Comparison of ENCODE assay signal across 8 cellular contexts in genomic region chr17:32085360-32085829, GRCh38. TPM values are rescaled to one million over a fixed set of nuclear protein-coding genes. Genes with fewer than 3 reads are reported as not detected.
DNase-seq lines count a peak whose midpoint lies in the region; ATAC-seq, FAIRE-seq and TF ChIP-seq lines count a peak whose summit lies in the region.
"Not testable (repeated sequence)": the region's sequence is repeated elsewhere in the genome, so short reads cannot be mapped to it uniquely, and the experiment has no call there.

No MANE protein-coding gene starts in this region.

- not testable (repeated sequence) for H2BK12ac ChIP-seq in H9 (ENCODE audit: insufficient read length, low read depth, low read length)

- in situ Hi-C loops in HepG2 (cut with HindIII; ENCODE audit: extremely low pct_ligation_motif_present, low pct_unique_long_range_greater_than_20kb) = not testable (repeated sequence)

- H3K79me1 ChIP-seq in H9 (ENCODE audit: insufficient read depth, low read depth, low read length, poor library complexity, severe bottlenecking) = not testable (repeated sequence)

- H4K20me1 ChIP-seq in BLaER1 treated with 17β-estradiol and CSF1 and Interleukin-3, amounts not matched to agents 10 nM and 100 nM; H9 (ENCODE audit: control insufficient read depth, insufficient read depth, insufficient read length); HepG2 (ENCODE audit: insufficient read depth, low read length); neural progenitor cell (ENCODE audit: low read depth): not testable (repeated sequence)

- H2AFZ ChIP-seq in H9 (ENCODE audit: low read length); HepG2 (ENCODE audit: low read length); neural progenitor cell (replicated peaks): not testable (repeated sequence)

- not testable (repeated sequence) for H3K36me3 Mint-ChIP-seq in H9 (ENCODE audit: insufficient read depth in 1 of 3, low read depth in 3 of 3); activated naive CD4-positive, alpha-beta T cell treated with anti-CD3 and anti-CD28 coated beads for 36 hours (ENCODE audit: low read depth); endodermal cell (ENCODE audit: low read depth); neural progenitor cell; stimulated activated naive B cell treated with anti-CD40 and anti-IgM and Interleukin-4, amounts not matched to agents 10 μg/mL and 1 μg/mL and 100 μg/mL, for 72 hours

- H3K4ac ChIP-seq in H9 (ENCODE audit: low read depth, low read length) = not testable (repeated sequence)

- H3K14ac ChIP-seq in H9 (ENCODE audit: insufficient read depth, low read length) = not testable (repeated sequence)

- H3K4me1 ChIP-seq in BLaER1 treated with 17β-estradiol and CSF1 and Interleukin-3, amounts not matched to agents 10 nM and 100 nM = peaks cover 0 to 17% (median 14%) of the 10 kb centered on the region in 10 experiments; a peak in 14 of 20 replicates
- H3K4me1 ChIP-seq in H9 (ENCODE audit: insufficient read depth, low read length); endodermal cell (ENCODE audit: control insufficient read depth, insufficient read depth, low read length); HepG2 (ENCODE audit: insufficient read depth, low read length); neural progenitor cell: not testable (repeated sequence)

- peak; percentile 23; the same call in 2 of the 3 replicates for ATAC-seq in HepG2
- not testable (repeated sequence) for ATAC-seq in stimulated activated naive B cell treated with anti-CD40 and anti-IgM and Interleukin-4, amounts not matched to agents 10 μg/mL and 1 μg/mL and 100 μg/mL, for 72 hours (replicated peaks)

- H3K4me1 Mint-ChIP-seq in H9; activated naive CD4-positive, alpha-beta T cell treated with anti-CD3 and anti-CD28 coated beads for 36 hours (ENCODE audit: low read depth); endodermal cell; neural progenitor cell; stimulated activated naive B cell treated with anti-CD40 and anti-IgM and Interleukin-4, amounts not matched to agents 10 μg/mL and 1 μg/mL and 100 μg/mL, for 72 hours: not testable (repeated sequence)

- H3F3A ChIP-seq in neural progenitor cell (ENCODE audit: low read depth) = peaks cover 12% of the 10 kb centered on the region

- H4K91ac ChIP-seq in H9 (ENCODE audit: insufficient read length, low read depth, low read length) = not testable (repeated sequence)

- not testable (repeated sequence) for H4K5ac ChIP-seq in H9 (ENCODE audit: insufficient read length, low read depth, low read length)

- not testable (repeated sequence) for H3K23ac ChIP-seq in H9 (ENCODE audit: insufficient read length, low read depth, low read length)

- intact Hi-C loops in activated naive CD4-positive, alpha-beta T cell treated with anti-CD3 and anti-CD28 coated beads for 36 hours (cut with micrococcal nuclease); HepG2 (cut with micrococcal nuclease; ENCODE audit: unreplicated experiment): not testable (repeated sequence)

- not testable (repeated sequence) for H2BK120ac ChIP-seq in H9 (ENCODE audit: low read depth, low read length, poor library complexity, severe bottlenecking)

- H3K36me3 ChIP-seq in BLaER1 treated with 17β-estradiol and CSF1 and Interleukin-3, amounts not matched to agents 10 nM and 100 nM; endodermal cell (ENCODE audit: control insufficient read depth, insufficient read depth, low read length); HepG2 (replicated peaks in 1 of 2; ENCODE audit: control insufficient read depth in 1 of 2, insufficient read depth in 2 of 2, low read length in 2 of 2); neural progenitor cell: not testable (repeated sequence)

- H3K79me2 ChIP-seq in H9 (ENCODE audit: insufficient read depth, low read length); HepG2 (ENCODE audit: insufficient read depth, low read length); neural progenitor cell (ENCODE audit: low read depth): not testable (repeated sequence)

- H3K56ac ChIP-seq in H9 (ENCODE audit: insufficient read length, low read depth, low read length) = not testable (repeated sequence)

- not testable (repeated sequence) for TF ChIP-seq CTCF in H9 (conservative IDR thresholded peaks at IDR 0.05); endodermal cell (conservative IDR thresholded peaks at IDR 0.05); HepG2 (CRISPR knock-in tag; IDR thresholded peaks at IDR 0.05); neural progenitor cell (IDR thresholded peaks at IDR 0.05)

- not testable (repeated sequence) for H3K9ac ChIP-seq in BLaER1 treated with 17β-estradiol and CSF1 and Interleukin-3, amounts not matched to agents 10 nM and 100 nM; H9 (ENCODE audit: extremely low read depth, insufficient read length, low read length); endodermal cell (ENCODE audit: extremely low read depth, low read length, poor library complexity, severe bottlenecking); HepG2 (ENCODE audit: insufficient read depth, low read depth, low read length); neural progenitor cell

- not testable (repeated sequence) for H3K4me3 ChIP-seq in BLaER1 treated with 17β-estradiol and CSF1 and Interleukin-3, amounts not matched to agents 10 nM and 100 nM; endodermal cell (ENCODE audit: low read length); HepG2 (replicated peaks in 1 of 3; ENCODE audit: insufficient read depth in 1 of 3, low read depth in 2 of 3, low read length in 3 of 3); neural progenitor cell

- not testable (repeated sequence) for H3K9me3 Mint-ChIP-seq in H9; activated naive CD4-positive, alpha-beta T cell treated with anti-CD3 and anti-CD28 coated beads for 36 hours; endodermal cell; neural progenitor cell; stimulated activated naive B cell treated with anti-CD40 and anti-IgM and Interleukin-4, amounts not matched to agents 10 μg/mL and 1 μg/mL and 100 μg/mL, for 72 hours

- no CpG with 5 or more reads among the region's 11 CpGs for WGBS in H9 (ENCODE audit: extremely low coverage, insufficient read length, low lambda C conversion rate)
- 18 to 20% methylated on average over 1 to 8 of the region's 11 CpGs for WGBS in endodermal cell (ENCODE audit: insufficient coverage in 1 of 2, insufficient read length in 1 of 2), 2 experiments
- WGBS in HepG2 (ENCODE audit: low lambda C conversion rate) = 73% methylated on average over 2 of the region's 11 CpGs

- CTCF ChIA-PET in activated naive CD4-positive, alpha-beta T cell treated with anti-CD3 and anti-CD28 coated beads for 36 hours (lab: Charles Lee); HepG2 (lab: Yijun Ruan, JAX; ENCODE audit: low intra/inter-chr PET ratio, low total read pairs): not testable (repeated sequence)

- not testable (repeated sequence) for H2AK5ac ChIP-seq in H9 (ENCODE audit: insufficient read length, low read length)

- not testable (repeated sequence) for H3K18ac ChIP-seq in H9 (ENCODE audit: insufficient read length, low read depth, low read length)

- not testable (repeated sequence) for H3K9me3 ChIP-seq in BLaER1 treated with 17β-estradiol and CSF1 and Interleukin-3, amounts not matched to agents 10 nM and 100 nM (replicated peaks in 1 of 11); H9 (ENCODE audit: control insufficient read depth, low read depth, low read length); endodermal cell (ENCODE audit: control insufficient read depth, low read length); HepG2 (ENCODE audit: low read length); neural progenitor cell (ENCODE audit: low read depth)

- H2BK5ac ChIP-seq in H9 (ENCODE audit: insufficient read length, low read length) = not testable (repeated sequence)

- H4K8ac ChIP-seq in H9 (replicated peaks; ENCODE audit: insufficient read length, low read depth, low read length) = not testable (repeated sequence)

- not testable (repeated sequence) for H3K27me3 Mint-ChIP-seq in H9 (ENCODE audit: low read depth); activated naive CD4-positive, alpha-beta T cell treated with anti-CD3 and anti-CD28 coated beads for 36 hours (ENCODE audit: low read depth); endodermal cell (ENCODE audit: insufficient read depth); neural progenitor cell (ENCODE audit: insufficient read depth, low read depth); stimulated activated naive B cell treated with anti-CD40 and anti-IgM and Interleukin-4, amounts not matched to agents 10 μg/mL and 1 μg/mL and 100 μg/mL, for 72 hours

- not testable (repeated sequence) for H2BK15ac ChIP-seq in H9 (ENCODE audit: low read depth, low read length)

- not testable (repeated sequence) for H3K27me3 ChIP-seq in BLaER1 treated with 17β-estradiol and CSF1 and Interleukin-3, amounts not matched to agents 10 nM and 100 nM; H9 (ENCODE audit: insufficient read depth, low read length); endodermal cell (ENCODE audit: control insufficient read depth, insufficient read depth, low read length, poor library complexity, severe bottlenecking); HepG2 (ENCODE audit: control insufficient read depth in 1 of 2, insufficient read depth in 2 of 2, low read length in 2 of 2); neural progenitor cell

- not testable (repeated sequence) for H2BK20ac ChIP-seq in H9 (ENCODE audit: low read depth, low read length, poor library complexity, severe bottlenecking)

- H3K4me3 Mint-ChIP-seq in H9 = peak overlapping the region; percentile 36 to 71
- not testable (repeated sequence) for H3K4me3 Mint-ChIP-seq in activated naive CD4-positive, alpha-beta T cell treated with anti-CD3 and anti-CD28 coated beads for 36 hours; stimulated activated naive B cell treated with anti-CD40 and anti-IgM and Interleukin-4, amounts not matched to agents 10 μg/mL and 1 μg/mL and 100 μg/mL, for 72 hours
- peak overlapping the region; percentile 53 for H3K4me3 Mint-ChIP-seq in endodermal cell
- peak overlapping the region; percentile 68 for H3K4me3 Mint-ChIP-seq in neural progenitor cell

- H3T11ph ChIP-seq in H9 (ENCODE audit: low read length) = not testable (repeated sequence)

- POLR2A ChIA-PET in HepG2 (lab: Yijun Ruan, JAX) = not testable (repeated sequence)

- peak; percentile 77 for DNase-seq in H9
- DNase-seq in NCI-H2171 treated with DMSO at 0.1 percent for 48 hours (lab: John Stamatoyannopoulos, UW) = peak; percentile 22
- DNase-seq in activated naive CD4-positive, alpha-beta T cell treated with anti-CD3 and anti-CD28 coated beads for 36 hours; HepG2 (ENCODE audit: low spot score); stimulated activated naive B cell treated with anti-CD40 and anti-IgM and Interleukin-4, amounts not matched to agents 10 μg/mL and 1 μg/mL and 100 μg/mL, for 72 hours: not testable (repeated sequence)
- peak; percentile 88 for DNase-seq in endodermal cell
- DNase-seq in neural progenitor cell (ENCODE audit: low spot score) = peak; percentile 66

- not testable (repeated sequence) for TF ChIP-seq POLR2A in HepG2 (IDR thresholded peaks at IDR 0.05; ENCODE audit: insufficient read depth in 1 of 2, low read depth in 2 of 2, low read length in 2 of 2)

- not testable (repeated sequence) for TF ChIP-seq RAD21 in HepG2 (CRISPR knock-in tag; IDR thresholded peaks at IDR 0.05)

- H3K27ac Mint-ChIP-seq in H9 (peak overlapping the region; percentile 29 to 98 (median 95); a peak in 5 of 7 replicates), endodermal cell (peak overlapping the region; percentile 61), neural progenitor cell (peak overlapping the region; percentile 79)
- H3K27ac Mint-ChIP-seq in activated naive CD4-positive, alpha-beta T cell treated with anti-CD3 and anti-CD28 coated beads for 36 hours = peak overlapping the region; percentile 21
- H3K27ac Mint-ChIP-seq in stimulated activated naive B cell treated with anti-CD40 and anti-IgM and Interleukin-4, amounts not matched to agents 10 μg/mL and 1 μg/mL and 100 μg/mL, for 72 hours = peak overlapping the region; percentile 88

- FAIRE-seq in HepG2 (lab: Jason Lieb, UNC) = not testable (repeated sequence)

- not testable (repeated sequence) for TF ChIP-seq EP300 in HepG2 (IDR thresholded peaks at IDR 0.05; ENCODE audit: low read depth in 2 of 2, low read length in 2 of 2); HepG2 (CRISPR knock-in tag; IDR thresholded peaks at IDR 0.05; ENCODE audit: borderline replicate concordance)

- H3K27ac ChIP-seq in BLaER1 treated with 17β-estradiol and CSF1 and Interleukin-3, amounts not matched to agents 10 nM and 100 nM = peak overlapping the region in 2 of 11 experiments; percentile 16; a peak in 1 of 22 replicates
- H3K27ac ChIP-seq in H9 (ENCODE audit: insufficient read length, low read depth, low read length) = peak overlapping the region; percentile 52
- not testable (repeated sequence) for H3K27ac ChIP-seq in endodermal cell (ENCODE audit: low read depth, low read length); HepG2 (ENCODE audit: extremely low read length, insufficient read depth, low read length); neural progenitor cell

- H3K23me2 ChIP-seq in H9 (ENCODE audit: insufficient read length, low read depth, low read length, poor library complexity, severe bottlenecking) = not testable (repeated sequence)

- BruUV-seq in HepG2 (replicated peaks; lab: Mats Ljungman, UMichigan) = not testable (repeated sequence)

- H3K4me2 ChIP-seq in BLaER1 treated with 17β-estradiol and CSF1 and Interleukin-3, amounts not matched to agents 10 nM and 100 nM = peak overlapping the region in 8 of 11 experiments; percentile 5 to 42 (median 25); a peak in 7 of 22 replicates
- H3K4me2 ChIP-seq in H9 (ENCODE audit: insufficient read depth, insufficient read length, low read length) = peak overlapping the region; percentile 46
- H3K4me2 ChIP-seq in HepG2 (ENCODE audit: low read depth, low read length) = not testable (repeated sequence)
- H3K4me2 ChIP-seq in neural progenitor cell = peak overlapping the region; percentile 47

RNA-seq across cellular contexts. Expression of gene RHOT1, which starts 56.9 kb away (rescaled TPM):
- total RNA-seq in H9 (2021) = 24.4 and 24.9 TPM in 2 replicates
- total RNA-seq in activated naive CD4-positive, alpha-beta T cell treated with anti-CD3 and anti-CD28 coated beads for 36 hours = 10 to 100 TPM; 23.0 to 23.7 TPM
- total RNA-seq in endodermal cell = 10 to 100 TPM; 30.0 to 35.7 TPM
- polyA plus RNA-seq in endodermal cell (2013, experiment 1 of 2) = 47.5 TPM
- 44.7 TPM for polyA plus RNA-seq in endodermal cell (2013, experiment 2 of 2)
- 25.6 and 29.5 TPM in 2 replicates for total RNA-seq in HepG2 (2016; rRNA removed; fragmentation: Illumina TruSeq; extraction: Trizol)
- 16.0 and 18.5 TPM in 2 replicates for total RNA-seq in HepG2 (2016; cell fraction: cytosol; rRNA removed; fragmentation: Illumina TruSeq; extraction: Trizol; ENCODE audit: low read depth)
- total RNA-seq in HepG2 (2016; cell fraction: insoluble cytoplasmic fraction; rRNA removed; fragmentation: Illumina TruSeq; extraction: Trizol) = 28.1 and 32.3 TPM in 2 replicates
- 28.9 and 30.2 TPM in 2 replicates for total RNA-seq in HepG2 (2016; cell fraction: membrane; rRNA removed; fragmentation: Illumina TruSeq; extraction: Trizol)
- total RNA-seq in HepG2 (2016; cell fraction: nucleus; rRNA removed; fragmentation: Illumina TruSeq; extraction: Trizol) = 26.9 and 28.2 TPM in 2 replicates
- 32.5 and 41.5 TPM in 2 replicates for polyA plus RNA-seq in HepG2 (2011; rRNA removed)
- 18.7 and 30.4 TPM in 2 replicates for polyA plus RNA-seq in HepG2 (2011; cell fraction: cytosol; rRNA removed)
- polyA plus RNA-seq in HepG2 (2011; cell fraction: nucleus; rRNA removed) = 9.7 and 15.2 TPM in 2 replicates
- 16.7 and 20.5 TPM in 2 replicates for polyA plus RNA-seq in HepG2 (2012)
- polyA plus RNA-seq in HepG2 (2016; cell fraction: cytosol; fragmentation: Illumina TruSeq; extraction: Trizol; ENCODE audit: low read depth) = 7.1 and 8.2 TPM in 2 replicates
- 29.2 and 30.8 TPM in 2 replicates for polyA plus RNA-seq in HepG2 (2016; cell fraction: insoluble cytoplasmic fraction; fragmentation: Illumina TruSeq; extraction: Trizol; ENCODE audit: low read depth)
- 20.4 and 22.8 TPM in 2 replicates for polyA plus RNA-seq in HepG2 (2016; cell fraction: membrane; fragmentation: Illumina TruSeq; extraction: Trizol; ENCODE audit: low read depth)
- polyA plus RNA-seq in HepG2 (2016; cell fraction: nucleus; fragmentation: Illumina TruSeq; extraction: Trizol; ENCODE audit: insufficient read depth, low read depth) = 28.3 and 30.5 TPM in 2 replicates
- polyA minus RNA-seq in HepG2 (2011; rRNA and poly(A)+ RNA removed; ENCODE audit: low replicate concordance) = 19.0 and 20.1 TPM in 2 replicates
- polyA minus RNA-seq in HepG2 (2011; cell fraction: cytosol; rRNA and poly(A)+ RNA removed) = 17.0 and 19.7 TPM in 2 replicates
- 48.0 and 48.5 TPM in 2 replicates for polyA minus RNA-seq in HepG2 (2011; cell fraction: nucleus; rRNA and poly(A)+ RNA removed)
- 43.7 and 76.4 TPM in 2 replicates for total RNA-seq in neural progenitor cell (ENCODE audit: low replicate concordance)

Comparison
In these comparisons a context has a peak if more than half of its experiments do, and no peak if none do; other contexts are left out.
1. H3K27ac Mint-ChIP-seq: peak in every context shown above with its lines; median percentile 95 in H9; 88 in stimulated activated naive B cell treated with anti-CD40 and anti-IgM and Interleukin-4, amounts not matched to agents 10 μg/mL and 1 μg/mL and 100 μg/mL, for 72 hours; 79 in neural progenitor cell; 61 in endodermal cell; 21 in activated naive CD4-positive, alpha-beta T cell treated with anti-CD3 and anti-CD28 coated beads for 36 hours.